Comparison of ENCODE assay signal across 24 cellular contexts in genomic region chr14:44370727-44371126, GRCh38.
DNase-seq lines count a peak whose midpoint lies in the region; ATAC-seq and TF ChIP-seq lines count a peak whose summit lies in the region.
"Had no signal": no experiment of that assay in that cellular context is flagged by ENCODE, and none has a peak within 500 bp of the region (broad histone marks: within the 10 kb centered on the region; RNA-seq: fewer than 3 reads in every experiment).

No MANE protein-coding gene starts in this region.

- TF ChIP-seq CTCF in fibroblast of the aortic adventitia (IDR thresholded peaks at IDR 0.05; ENCODE audit: insufficient read depth, low read length): no peak

- DNase-seq in NCI-H146 (lab: John Stamatoyannopoulos, UW): peak; percentile 1
- DNase-seq in NCI-H146 treated with DMSO at 0.1 percent for 48 hours (lab: John Stamatoyannopoulos, UW; ENCODE audit: unreplicated experiment): no peak
- DNase-seq in COR-L47 (lab: John Stamatoyannopoulos, UW): peak; percentile 15
- DNase-seq in NCI-H69 (lab: John Stamatoyannopoulos, UW): peak; percentile 44
- peak; percentile 15 for DNase-seq in fibroblast of the aortic adventitia (ENCODE audit: low read depth)
- DNase-seq in NCI-H1048 (lab: John Stamatoyannopoulos, UW): no peak
- DNase-seq: 8988T; CD4-positive, alpha-beta T cell; DMS53; GM23248; H7; KG1; MG63; NCI-H1417 treated with DMSO at 0.1 percent for 48 hours; NCI-H187 treated with DMSO at 0.1 percent for 48 hours; NCI-H2107; NCI-H2227 treated with DMSO at 0.1 percent for 48 hours; NCI-H510A; NCI-H774; Right ventricle myocardium superior; RPMI8226; T-helper 1 cell had no signal

- no peak for ATAC-seq in GM18873 (IDR thresholded peaks at IDR 0.05; ENCODE audit: low FRiP score, unreplicated experiment)

- no peak overlapping the region for H3K4me3 ChIP-seq in fibroblast of the aortic adventitia (ENCODE audit: low read depth, low read length)
- H3K4me3 ChIP-seq: BLaER1 treated with 17β-estradiol and CSF1 and Interleukin-3, amounts not matched to agents 10 nM and 100 nM; GM23248; MG63 had no signal

Comparison
In these comparisons a context has a peak if more than half of its experiments do, and no peak if none do; other contexts are left out.
1. DNase-seq: peak in NCI-H146 (single experiment), COR-L47 (single experiment), NCI-H69 (single experiment) and fibroblast of the aortic adventitia (single experiment); none in NCI-H146 treated with DMSO at 0.1 percent for 48 hours (single experiment) and NCI-H1048 (single experiment).